In the genomic region with DNA sequence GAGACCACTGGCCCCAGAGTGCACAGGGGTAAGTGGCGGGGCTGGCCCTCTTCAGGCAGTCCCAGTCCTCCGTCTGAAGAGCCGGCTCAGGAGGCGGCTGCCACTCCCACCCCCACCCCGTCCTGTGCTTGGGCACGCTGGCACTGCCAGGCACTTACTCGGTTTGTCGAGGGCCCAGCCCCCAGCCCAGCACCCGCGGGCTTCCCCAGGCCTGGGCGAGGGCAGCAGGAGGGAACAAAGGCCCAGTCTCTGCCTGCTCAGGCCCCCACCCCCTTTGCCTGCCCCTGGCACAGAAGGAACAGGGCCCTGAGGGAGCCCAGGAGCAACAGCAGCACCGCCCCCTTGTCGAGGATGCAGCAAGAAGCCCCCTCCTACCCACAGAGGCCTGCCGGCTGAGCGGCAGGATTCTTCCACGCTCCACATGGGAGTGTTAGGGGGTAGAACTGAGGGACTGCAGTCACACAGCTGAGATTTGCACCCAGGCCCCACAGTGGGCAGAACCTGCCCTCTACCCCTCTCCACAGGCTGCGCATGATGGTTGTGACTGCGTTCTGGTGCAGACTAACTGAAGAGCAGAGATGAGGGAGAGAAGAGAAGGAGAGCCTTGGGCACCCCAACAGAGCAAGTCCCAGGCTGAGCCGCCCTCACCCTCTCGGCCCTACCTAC, we compare ENCODE assay signal across 12 cellular contexts. TPM values are rescaled to one million over a fixed set of nuclear protein-coding genes. Genes with fewer than 3 reads are reported as not detected.
A peak's percentile ranks its signal among the peaks of the same experiment; 100 is the strongest.
DNase-seq lines count a peak whose midpoint lies in the region; ATAC-seq and TF ChIP-seq lines count a peak whose summit lies in the region.
"Had no signal": no experiment of that assay in that cellular context is flagged by ENCODE, and none has a peak within 500 bp of the region (broad histone marks: within the 10 kb centered on the region; RNA-seq: fewer than 3 reads in every experiment).

No MANE protein-coding gene starts in this region.

- dilution Hi-C loops in IMR-90 (cut with HindIII; ENCODE audit: low sequenced_read_pairs, unreplicated experiment), result no loop called here

- H2AK9ac ChIP-seq in IMR-90 (replicated peaks; ENCODE audit: low read depth, low read length, poor library complexity), result peak overlapping the region; percentile 97

- peaks cover 22% of the 10 kb centered on the region for H3K36me3 ChIP-seq in IMR-90 (ENCODE audit: control insufficient read depth, insufficient read depth, low read length)
- H3K36me3 ChIP-seq in left lung, result peaks cover 0 to 37% of the 10 kb centered on the region in 2 donors
- H3K36me3 ChIP-seq in transverse colon, result peaks cover 0 to 16% (median 6%) of the 10 kb centered on the region in 4 donors

- peak overlapping the region; percentile 96 for H2AK5ac ChIP-seq in IMR-90 (ENCODE audit: low read depth, low read length)

- peak overlapping the region; percentile 46 for H2AFZ ChIP-seq in IMR-90 (replicated peaks; ENCODE audit: low read length, poor library complexity)

- peaks cover 32% of the 10 kb centered on the region for H3K9me1 ChIP-seq in IMR-90 (ENCODE audit: insufficient read depth, low read length)

- intact Hi-C loops in IMR-90 (cut with micrococcal nuclease), result loop anchor here (2.0 kb wide), 1 partner anchor 105 kb away; the partner anchor contains the start of gene PARP3
- intact Hi-C loops in left lung (cut with DNase I), result no loop called here
- intact Hi-C loops in transverse colon (cut with DNase I; ENCODE audit: low total_unique reads), result no loop called here

- TF ChIP-seq POLR2A in IMR-90 (IDR thresholded peaks at IDR 0.05; ENCODE audit: low read depth, low read length), result no peak
- no peak for TF ChIP-seq POLR2A in transverse colon (IDR thresholded peaks at IDR 0.05)

- peak overlapping the region; percentile 99 for H2BK120ac ChIP-seq in IMR-90 (ENCODE audit: low read depth, low read length)

- peaks cover 27% of the 10 kb centered on the region for H3K36me3 Mint-ChIP-seq in central memory CD8-positive, alpha-beta T cell (ENCODE audit: insufficient read depth)

- H3K9ac ChIP-seq in IMR-90 (ENCODE audit: low read depth, low read length), result peak overlapping the region; percentile 63; the same call in 1 of the 2 replicates

- H3K4me2 ChIP-seq in IMR-90 (ENCODE audit: low read depth, low read length), result no peak overlapping the region

- H3K4me3 ChIP-seq in IMR-90 (ENCODE audit: insufficient read depth, low read depth, low read length), result no peak overlapping the region
- no peak overlapping the region for H3K4me3 ChIP-seq in left lung
- H3K4me3 ChIP-seq in transverse colon, result no peak overlapping the region
- H3K4me3 ChIP-seq: body of pancreas had no signal

- no peaks in the 10 kb centered on the region for H3K9me3 Mint-ChIP-seq in central memory CD8-positive, alpha-beta T cell
- H3K9me3 Mint-ChIP-seq: activated CD4-positive, alpha-beta T cell treated with anti-CD3 and anti-CD28 coated beads, Interleukin-2, amount 10 ng/mL, durations not matched to agents 7 days and 5 days; stimulated activated naive CD8-positive, alpha-beta T cell treated with anti-CD3 and anti-CD28 coated beads, Interleukin-15, Interleukin-2, amounts not matched to agents 100 ng/mL and 50 ng/mL, for 24 hours had no signal

- H2BK20ac ChIP-seq in IMR-90 (ENCODE audit: low read depth, low read length), result peak overlapping the region; percentile 93

- H3K4me1 Mint-ChIP-seq in central memory CD8-positive, alpha-beta T cell, result peaks cover 29% of the 10 kb centered on the region

- H3K27me3 ChIP-seq in IMR-90 (ENCODE audit: control insufficient read depth, insufficient read depth, low read length) (no peaks in the 10 kb centered on the region), left lung (no peaks in the 10 kb centered on the region), transverse colon (no peaks in the 10 kb centered on the region)
- H3K27me3 ChIP-seq: body of pancreas had no signal

- ATAC-seq in IMR-90 (ENCODE audit: low read depth) (no peak), left lung (peak; percentile 82), GM18870 (IDR thresholded peaks at IDR 0.05; ENCODE audit: unreplicated experiment) (no peak), GM18868 (IDR thresholded peaks at IDR 0.05; ENCODE audit: unreplicated experiment) (no peak), GM21723 (IDR thresholded peaks at IDR 0.05; ENCODE audit: unreplicated experiment) (no peak)
- ATAC-seq in central memory CD8-positive, alpha-beta T cell (replicated peaks; ENCODE audit: extremely low read depth, poor library complexity, severe bottlenecking), result no peak

- POLR2A ChIA-PET in IMR-90 (lab: Charles Lee; ENCODE audit: unreplicated experiment), result no interaction called here

- H3K79me1 ChIP-seq in IMR-90 (ENCODE audit: low read depth in 1 of 2, low read length in 2 of 2), result peaks cover 11 to 57% of the 10 kb centered on the region in 2 experiments

- H3K27ac ChIP-seq in IMR-90 (ENCODE audit: insufficient read depth, low read length), result peak overlapping the region; percentile 89
- peak overlapping the region; percentile 81 to 86 for H3K27ac ChIP-seq in left lung
- peak overlapping the region in 1 of 4 donors; percentile 22 for H3K27ac ChIP-seq in transverse colon
- H3K27ac ChIP-seq: body of pancreas had no signal

- H4K20me1 ChIP-seq in IMR-90 (ENCODE audit: insufficient read depth, low read length), result no peaks in the 10 kb centered on the region

- H4K91ac ChIP-seq in IMR-90 (ENCODE audit: insufficient read depth, low read depth, low read length), result peak overlapping the region; percentile 98

- BruUV-seq in IMR-90 (replicated peaks; lab: Mats Ljungman, UMichigan), result no TSS peak

- H3K4me1 ChIP-seq in IMR-90 (ENCODE audit: control insufficient read depth, insufficient read depth, low read length), result peaks cover 41% of the 10 kb centered on the region
- peaks cover 36 to 63% of the 10 kb centered on the region in 2 donors for H3K4me1 ChIP-seq in left lung
- H3K4me1 ChIP-seq in transverse colon, result peaks cover 2 to 9% (median 7%) of the 10 kb centered on the region in 4 donors

- no peak overlapping the region for H3K4me3 Mint-ChIP-seq in central memory CD8-positive, alpha-beta T cell
- H3K4me3 Mint-ChIP-seq: activated CD4-positive, alpha-beta T cell treated with anti-CD3 and anti-CD28 coated beads, Interleukin-2, amount 10 ng/mL, durations not matched to agents 7 days and 5 days; stimulated activated naive CD8-positive, alpha-beta T cell treated with anti-CD3 and anti-CD28 coated beads, Interleukin-15, Interleukin-2, amounts not matched to agents 100 ng/mL and 50 ng/mL, for 24 hours had no signal

- H3K14ac ChIP-seq in IMR-90 (replicated peaks; ENCODE audit: low read depth, low read length), result peak overlapping the region; percentile 88

- peak overlapping the region; percentile 57 for H4K5ac ChIP-seq in IMR-90 (ENCODE audit: low read depth, low read length)

- H3K56ac ChIP-seq in IMR-90 (ENCODE audit: extremely low read depth, insufficient read depth, low read length), result peak overlapping the region; percentile 92

- TF ChIP-seq RAD21 in IMR-90 (IDR thresholded peaks at IDR 0.05; ENCODE audit: low read length), result no peak

- CTCF ChIA-PET in IMR-90 (lab: Yijun Ruan, JAX), result no interaction called here

- peak overlapping the region; percentile 51 for H3K18ac ChIP-seq in IMR-90 (ENCODE audit: low read depth, low read length)

- in situ Hi-C loops in IMR-90 (cut with MboI; ENCODE audit: low sequenced_read_pairs), result loop anchor here (5.0 kb wide), 1 partner anchor 35 kb away; no protein-coding TSS in a partner anchor
- in situ Hi-C loops in transverse colon (cut with MboI; ENCODE audit: low pct_ligation_motif_present in 1 of 4, low pct_unique_long_range_greater_than_20kb in 1 of 4, low sequenced_read_pairs in 3 of 4), result no loop called here

- TF ChIP-seq CTCF in IMR-90 (conservative IDR thresholded peaks at IDR 0.05; ENCODE audit: low read depth, low read length), result no peak
- no peak for TF ChIP-seq CTCF in left lung (IDR thresholded peaks at IDR 0.05)
- TF ChIP-seq CTCF in transverse colon (IDR thresholded peaks at IDR 0.05), result no peak

- peak overlapping the region; percentile 95 for H2BK5ac ChIP-seq in IMR-90 (ENCODE audit: low read depth, low read length, poor library complexity, severe bottlenecking)

- no peaks in the 10 kb centered on the region for H3K27me3 Mint-ChIP-seq in central memory CD8-positive, alpha-beta T cell
- H3K27me3 Mint-ChIP-seq: activated CD4-positive, alpha-beta T cell treated with anti-CD3 and anti-CD28 coated beads, Interleukin-2, amount 10 ng/mL, durations not matched to agents 7 days and 5 days; stimulated activated naive CD8-positive, alpha-beta T cell treated with anti-CD3 and anti-CD28 coated beads, Interleukin-15, Interleukin-2, amounts not matched to agents 100 ng/mL and 50 ng/mL, for 24 hours had no signal

- peak overlapping the region; percentile 98 for H3K4ac ChIP-seq in IMR-90 (ENCODE audit: low read depth, low read length)

- no peaks in the 10 kb centered on the region for H3K9me3 ChIP-seq in IMR-90 (ENCODE audit: control insufficient read depth, insufficient read depth, low read length)
- H3K9me3 ChIP-seq in left lung, result no peaks in the 10 kb centered on the region
- H3K9me3 ChIP-seq in transverse colon, result no peaks in the 10 kb centered on the region
- H3K9me3 ChIP-seq: body of pancreas had no signal

- TF ChIP-seq EP300 in transverse colon (IDR thresholded peaks at IDR 0.05; ENCODE audit: low read depth), result no peak

- WGBS in IMR-90 (ENCODE audit: extremely low coverage in 2 of 2, insufficient read length in 1 of 2), 2 experiments, result 75% methylated on average over 8 of the region's 20 CpGs; no CpG with 5 or more reads in 1 of the 2 experiments
- 92% methylated on average over 8 of the region's 20 CpGs; no CpG with 5 or more reads in 1 of the 2 donors for WGBS in transverse colon (ENCODE audit: low coverage in 1 of 2), 2 donors

- no peak for DNase-seq in IMR-90
- DNase-seq in central memory CD8-positive, alpha-beta T cell (ENCODE audit: low spot score in 2 of 2), result no peak
- peak in 1 of 2 donors; percentile 57 for DNase-seq in left lung
- DNase-seq in superior temporal gyrus (ENCODE audit: extremely low spot score), result peak; percentile 89
- DNase-seq in transverse colon, result no peak
- DNase-seq: activated CD4-positive, alpha-beta T cell treated with anti-CD3 and anti-CD28 coated beads, Interleukin-2, amount 10 ng/mL, durations not matched to agents 7 days and 5 days; retina had no signal

- H4K8ac ChIP-seq in IMR-90 (ENCODE audit: low read depth in 2 of 2, low read length in 2 of 2), result peak overlapping the region; percentile 76 to 96

- H2BK15ac ChIP-seq in IMR-90 (ENCODE audit: low read depth, low read length), result peak overlapping the region; percentile 77; the same call in 2 of the 3 replicates

- peak overlapping the region; percentile 91 for H3K23ac ChIP-seq in IMR-90 (ENCODE audit: low read depth, low read length)

- H3K27ac Mint-ChIP-seq in central memory CD8-positive, alpha-beta T cell (ENCODE audit: low read depth), result peak overlapping the region; percentile 78
- H3K27ac Mint-ChIP-seq: activated CD4-positive, alpha-beta T cell treated with anti-CD3 and anti-CD28 coated beads, Interleukin-2, amount 10 ng/mL, durations not matched to agents 7 days and 5 days; stimulated activated naive CD8-positive, alpha-beta T cell treated with anti-CD3 and anti-CD28 coated beads, Interleukin-15, Interleukin-2, amounts not matched to agents 100 ng/mL and 50 ng/mL, for 24 hours had no signal

RNA-seq across cellular contexts. Expression of gene DUSP7, which starts 8.9 kb away (rescaled TPM):
- total RNA-seq in IMR-90 (2012; rRNA removed), result 9.3 and 9.7 TPM in 2 replicates
- polyA plus RNA-seq in IMR-90 (2012; rRNA removed), result 24.0 and 27.8 TPM in 2 replicates
- 10.9 and 26.7 TPM in 2 replicates for polyA plus RNA-seq in IMR-90 (2012; cell fraction: cytosol; rRNA removed)
- polyA plus RNA-seq in IMR-90 (2012; cell fraction: nucleus; rRNA removed; ENCODE audit: low replicate concordance), result 8.9 and 16.8 TPM in 2 replicates
- 10 to 100 TPM; 35.9 to 38.3 TPM for total RNA-seq in left lung
- 1 to 10 TPM; 2.2 to 8.2 (median 6.2) TPM for total RNA-seq in transverse colon

RNA-seq across cellular contexts. Expression of gene RPL29, which starts 51.7 kb away (rescaled TPM):
- total RNA-seq in IMR-90 (2012; rRNA removed) (1,798 and 2,081 TPM in 2 replicates), left lung (100 to 1,000 TPM; 854 to 981 TPM), transverse colon (1,000 to 10,000 TPM in 1 of 4 donors, 100 to 1,000 TPM in 3; 366 to 1,281 (median 746) TPM)
- polyA plus RNA-seq in IMR-90 (2012; rRNA removed), result 2,126 and 2,187 TPM in 2 replicates
- polyA plus RNA-seq in IMR-90 (2012; cell fraction: cytosol; rRNA removed), result 1,284 and 2,643 TPM in 2 replicates
- polyA plus RNA-seq in IMR-90 (2012; cell fraction: nucleus; rRNA removed; ENCODE audit: low replicate concordance), result 510 and 968 TPM in 2 replicates
